In genomic region chr4:126124817-126125216, GRCh38 we compare ENCODE assay signal across 17 cellular contexts.
DNase-seq lines count a peak whose midpoint lies in the region; ATAC-seq and TF ChIP-seq lines count a peak whose summit lies in the region.
"Had no signal": no experiment of that assay in that cellular context is flagged by ENCODE, and none has a peak within 500 bp of the region (broad histone marks: within the 10 kb centered on the region; RNA-seq: fewer than 3 reads in every experiment).

No MANE protein-coding gene starts in this region.

- no peaks in the 10 kb centered on the region for H3K79me2 ChIP-seq in smooth muscle cell (ENCODE audit: low read depth)

- H3K9me3 Mint-ChIP-seq in activated naive CD4-positive, alpha-beta T cell treated with anti-CD3 and anti-CD28 coated beads, Interleukin-2, amount 10 ng/mL, durations not matched to agents 7 days and 5 days: peaks cover 1% of the 10 kb centered on the region
- H3K9me3 Mint-ChIP-seq in activated CD8-positive, alpha-beta T cell treated with anti-CD3 and anti-CD28 coated beads for 36 hours: peaks cover 7% of the 10 kb centered on the region

- no peaks in the 10 kb centered on the region for H3F3A ChIP-seq in smooth muscle cell (ENCODE audit: low read depth)

- no peaks in the 10 kb centered on the region for H3K4me1 Mint-ChIP-seq in activated naive CD4-positive, alpha-beta T cell treated with anti-CD3 and anti-CD28 coated beads, Interleukin-2, amount 10 ng/mL, durations not matched to agents 7 days and 5 days
- no peaks in the 10 kb centered on the region for H3K4me1 Mint-ChIP-seq in activated CD8-positive, alpha-beta T cell treated with anti-CD3 and anti-CD28 coated beads for 36 hours (ENCODE audit: low read depth)
- H3K4me1 Mint-ChIP-seq: CD8-positive, alpha-beta memory T cell; H9 had no signal

- CTCF ChIA-PET in activated naive CD4-positive, alpha-beta T cell treated with anti-CD3 and anti-CD28 coated beads, Interleukin-2, amount 10 ng/mL, durations not matched to agents 7 days and 5 days (lab: Charles Lee): no interaction called here
- CTCF ChIA-PET in activated CD8-positive, alpha-beta T cell treated with anti-CD3 and anti-CD28 coated beads for 36 hours (lab: Charles Lee): no interaction called here

- TF ChIP-seq CTCF in smooth muscle cell (IDR thresholded peaks at IDR 0.05; ENCODE audit: borderline replicate concordance, insufficient read depth, poor library complexity, severe bottlenecking): no peak
- TF ChIP-seq CTCF in activated CD8-positive, alpha-beta T cell treated with anti-CD3 and anti-CD28 coated beads for 36 hours (IDR thresholded peaks at IDR 0.05): no peak

- POLR2A ChIA-PET in activated CD8-positive, alpha-beta T cell treated with anti-CD3 and anti-CD28 coated beads for 36 hours (lab: Charles Lee): no interaction called here

- peak overlapping the region; percentile 36 for H2AFZ ChIP-seq in smooth muscle cell (ENCODE audit: low read depth)

- H3K36me3 Mint-ChIP-seq in activated naive CD4-positive, alpha-beta T cell treated with anti-CD3 and anti-CD28 coated beads, Interleukin-2, amount 10 ng/mL, durations not matched to agents 7 days and 5 days: no peaks in the 10 kb centered on the region
- no peaks in the 10 kb centered on the region for H3K36me3 Mint-ChIP-seq in activated CD8-positive, alpha-beta T cell treated with anti-CD3 and anti-CD28 coated beads for 36 hours (ENCODE audit: low read depth)
- H3K36me3 Mint-ChIP-seq: CD8-positive, alpha-beta memory T cell had no signal

- no peak overlapping the region for H3K4me3 ChIP-seq in smooth muscle cell
- H3K4me3 ChIP-seq: A549, BLaER1 had no signal

- H3K9ac ChIP-seq in smooth muscle cell (ENCODE audit: low read depth): no peak overlapping the region
- H3K9ac ChIP-seq: BLaER1 had no signal

- no peak overlapping the region for H3K4me3 Mint-ChIP-seq in activated naive CD4-positive, alpha-beta T cell treated with anti-CD3 and anti-CD28 coated beads, Interleukin-2, amount 10 ng/mL, durations not matched to agents 7 days and 5 days
- H3K4me3 Mint-ChIP-seq in activated CD8-positive, alpha-beta T cell treated with anti-CD3 and anti-CD28 coated beads for 36 hours: no peak overlapping the region
- H3K4me3 Mint-ChIP-seq: CD8-positive, alpha-beta memory T cell; H9 had no signal

- no peak overlapping the region for H3K4me2 ChIP-seq in smooth muscle cell
- H3K4me2 ChIP-seq: A549, BLaER1 had no signal

- H3K27ac ChIP-seq in smooth muscle cell (ENCODE audit: low read depth): no peak overlapping the region
- H3K27ac ChIP-seq: A549, BLaER1 had no signal

- no peaks in the 10 kb centered on the region for H3K27me3 ChIP-seq in smooth muscle cell (ENCODE audit: low read depth)
- H3K27me3 ChIP-seq: BLaER1 had no signal

- H3K36me3 ChIP-seq in smooth muscle cell (ENCODE audit: low read depth): no peaks in the 10 kb centered on the region
- H3K36me3 ChIP-seq: BLaER1 had no signal

- H3K4me1 ChIP-seq in smooth muscle cell (ENCODE audit: low read depth): no peaks in the 10 kb centered on the region
- H3K4me1 ChIP-seq: A549, BLaER1, Caco-2 had no signal

- no peak overlapping the region for H3K27ac Mint-ChIP-seq in activated naive CD4-positive, alpha-beta T cell treated with anti-CD3 and anti-CD28 coated beads, Interleukin-2, amount 10 ng/mL, durations not matched to agents 7 days and 5 days
- H3K27ac Mint-ChIP-seq in activated CD8-positive, alpha-beta T cell treated with anti-CD3 and anti-CD28 coated beads for 36 hours: no peak overlapping the region
- H3K27ac Mint-ChIP-seq: CD8-positive, alpha-beta memory T cell; H9 had no signal

- WGBS in smooth muscle cell (ENCODE audit: low lambda C conversion rate): 79% methylated on average over 1 of the region's 1 CpG

- peak; percentile 13 for DNase-seq in LHCN-M2 (ENCODE audit: low read depth)
- peak; percentile 1 for DNase-seq in fibroblast of gingiva (ENCODE audit: low read depth)
- DNase-seq in smooth muscle cell (lab: John Stamatoyannopoulos, UW; ENCODE audit: unreplicated experiment): no peak
- no peak for DNase-seq in activated naive CD4-positive, alpha-beta T cell treated with anti-CD3 and anti-CD28 coated beads, Interleukin-2, amount 10 ng/mL, durations not matched to agents 7 days and 5 days
- DNase-seq in activated CD8-positive, alpha-beta T cell treated with anti-CD3 and anti-CD28 coated beads for 36 hours: no peak
- DNase-seq in SW 1271 (lab: John Stamatoyannopoulos, UW): no peak
- DNase-seq: AML-193; Caco-2; CD8-positive, alpha-beta memory T cell; DMS53; GF-D8; GOT3; H9; IMR-90 had no signal

- ATAC-seq in SK-N-SH treated with all-trans-retinoic acid at 6 μM for 48 hours: no peak
- no peak for ATAC-seq in activated CD8-positive, alpha-beta T cell treated with anti-CD3 and anti-CD28 coated beads for 36 hours
- ATAC-seq: A549 had no signal

- H4K20me1 ChIP-seq in smooth muscle cell (ENCODE audit: low read depth): no peaks in the 10 kb centered on the region
- H4K20me1 ChIP-seq: BLaER1 had no signal

- H3K27me3 Mint-ChIP-seq in activated naive CD4-positive, alpha-beta T cell treated with anti-CD3 and anti-CD28 coated beads, Interleukin-2, amount 10 ng/mL, durations not matched to agents 7 days and 5 days: no peaks in the 10 kb centered on the region
- H3K27me3 Mint-ChIP-seq in activated CD8-positive, alpha-beta T cell treated with anti-CD3 and anti-CD28 coated beads for 36 hours: no peaks in the 10 kb centered on the region
- H3K27me3 Mint-ChIP-seq: CD8-positive, alpha-beta memory T cell had no signal

- H3K9me3 ChIP-seq in smooth muscle cell (replicated peaks; ENCODE audit: low read depth): no peaks in the 10 kb centered on the region
- H3K9me3 ChIP-seq: A549, BLaER1, Caco-2 had no signal

- intact Hi-C loops in activated CD8-positive, alpha-beta T cell treated with anti-CD3 and anti-CD28 coated beads for 36 hours (cut with micrococcal nuclease): no loop called here

TF ChIP-seq in SK-N-SH treated with all-trans-retinoic acid at 6 μM for 48 hours, 23 proteins besides CTCF, POLR2A, EP300 and RAD21:
- no peak for TF ChIP-seq OSR1 (CRISPR knock-in tag; IDR thresholded peaks at IDR 0.05)
- TF ChIP-seq ISL1 (CRISPR knock-in tag; IDR thresholded peaks at IDR 0.05): peak; percentile 59
- TF ChIP-seq ZFP30 (CRISPR knock-in tag; IDR thresholded peaks at IDR 0.05): no peak
- no peak for TF ChIP-seq ZFP3 (CRISPR knock-in tag; IDR thresholded peaks at IDR 0.05)
- no peak for TF ChIP-seq CSRNP3 (CRISPR knock-in tag; IDR thresholded peaks at IDR 0.05)
- no peak for TF ChIP-seq RARB (CRISPR knock-in tag; IDR thresholded peaks at IDR 0.05)

Comparison
In these comparisons a context has a peak if more than half of its experiments do, and no peak if none do; other contexts are left out.
1. DNase-seq: peak in LHCN-M2 (single experiment) and fibroblast of gingiva (single experiment); none in smooth muscle cell (single experiment), activated naive CD4-positive, alpha-beta T cell treated with anti-CD3 and anti-CD28 coated beads, Interleukin-2, amount 10 ng/mL, durations not matched to agents 7 days and 5 days (single experiment), activated CD8-positive, alpha-beta T cell treated with anti-CD3 and anti-CD28 coated beads for 36 hours (single experiment) and SW 1271 (0 of 2).